8 cellular contexts compared by ENCODE assay signal in genomic region chr15:41493205-41493901, GRCh38.
DNase-seq lines count a peak whose midpoint lies in the region; ATAC-seq and TF ChIP-seq lines count a peak whose summit lies in the region.

Gene ITPKA (plus strand): TSS chr15:41493874. CDS start chr15:41493928, 54 bp downstream.

- H3K4me3 ChIP-seq in endocrine pancreas (ENCODE audit: control insufficient read depth, insufficient read depth, low read length) (peak within 1 kb of the TSS; percentile 65), mucosa of rectum (ENCODE audit: low read length in 2 of 2) (peak within 1 kb of the TSS; percentile 74 to 78)

- TF ChIP-seq POLR2A in GM18951 (IDR thresholded peaks at IDR 0.05; ENCODE audit: extremely low read depth, insufficient read depth, insufficient read length), result peak; percentile 73

- DNase-seq in AG20443 (ENCODE audit: low spot score), result peak; percentile 83
- peak; percentile 47 for DNase-seq in NCI-H526 treated with DMSO at 0.1 percent for 48 hours (lab: John Stamatoyannopoulos, UW)
- peak; percentile 77 to 78 for DNase-seq in activated CD8-positive, alpha-beta memory T cell treated with anti-CD3 and anti-CD28 coated beads for 4 hours (ENCODE audit: low read depth in 2 of 2)
- DNase-seq in stimulated activated CD8-positive, alpha-beta memory T cell treated with anti-CD3 and anti-CD28 coated beads, Interleukin-4, amount 100 ng/mL, for 4 hours (ENCODE audit: low read depth in 2 of 2, low spot score in 1 of 2), result peak; percentile 75 to 77

- H3K9me3 ChIP-seq in endocrine pancreas (ENCODE audit: control insufficient read depth, low read length), result no peaks in the 10 kb centered on the region
- H3K9me3 ChIP-seq in mucosa of rectum (ENCODE audit: control insufficient read depth in 2 of 2, low read length in 2 of 2), result no peaks in the 10 kb centered on the region

- H3K27ac ChIP-seq in mucosa of rectum (ENCODE audit: low read depth in 2 of 2, low read length in 2 of 2), result peak within 1 kb of the TSS; percentile 93 to 95

- H3K36me3 ChIP-seq in endocrine pancreas (ENCODE audit: control insufficient read depth, insufficient read depth, low read length) (no peaks in the 10 kb centered on the region), mucosa of rectum (ENCODE audit: control insufficient read depth in 2 of 2, insufficient read depth in 2 of 2, low read length in 2 of 2) (no peaks in the 10 kb centered on the region)

- in situ Hi-C loops in GM18951 (cut with MboI; ENCODE audit: low sequenced_read_pairs, unreplicated experiment), result no loop called here

- H3K9ac ChIP-seq in endocrine pancreas (ENCODE audit: control insufficient read depth, insufficient read depth, low read length) (peak within 1 kb of the TSS; percentile 10), mucosa of rectum (ENCODE audit: low read depth in 1 of 2, low read length in 2 of 2) (peak within 1 kb of the TSS; percentile 41 to 85)

- ATAC-seq in HG03159 (IDR thresholded peaks at IDR 0.05; ENCODE audit: unreplicated experiment), result peak; percentile 67

- H3K4me1 ChIP-seq in endocrine pancreas (ENCODE audit: control insufficient read depth, insufficient read depth, low read length), result no peaks in the 10 kb centered on the region
- H3K4me1 ChIP-seq in mucosa of rectum (ENCODE audit: control insufficient read depth in 2 of 2, insufficient read depth in 2 of 2, low read length in 2 of 2), result peaks cover 24 to 26% of the 10 kb centered on the region in 2 donors

- H3K27me3 ChIP-seq in endocrine pancreas (ENCODE audit: control insufficient read depth, insufficient read depth, low read length) (peaks cover 11% of the 10 kb centered on the region), mucosa of rectum (ENCODE audit: control insufficient read depth in 2 of 2, insufficient read depth in 2 of 2, low read length in 2 of 2) (peaks cover 0 to 5% of the 10 kb centered on the region in 2 donors)

Comparison
In these comparisons a context has a peak if more than half of its experiments do, and no peak if none do; other contexts are left out.
1. Peak in every context shown above with its lines: DNase-seq, ATAC-seq, H3K4me3 ChIP-seq and H3K27ac ChIP-seq.